13 cellular contexts compared by ENCODE assay signal in genomic region chr3:113166357-113166718, GRCh38. TPM values are rescaled to one million over a fixed set of nuclear protein-coding genes. Genes with fewer than 3 reads are reported as not detected.
DNase-seq lines count a peak whose midpoint lies in the region; ATAC-seq and TF ChIP-seq lines count a peak whose summit lies in the region.
"Had no signal": no experiment of that assay in that cellular context is flagged by ENCODE, and none has a peak within 500 bp of the region (broad histone marks: within the 10 kb centered on the region; RNA-seq: fewer than 3 reads in every experiment).

No MANE protein-coding gene starts in this region.

- H3K4me3 ChIP-seq in left ventricle myocardium inferior: no peak overlapping the region
- no peak overlapping the region for H3K4me3 ChIP-seq in neuronal stem cell (ENCODE audit: low read length in 2 of 2)
- H3K4me3 ChIP-seq in urinary bladder (ENCODE audit: low read depth, low read length): no peak overlapping the region
- H3K4me3 ChIP-seq in aorta (ENCODE audit: low read length in 2 of 2): no peak overlapping the region
- H3K4me3 ChIP-seq: pancreas had no signal

- H2BK120ac ChIP-seq in neuronal stem cell (ENCODE audit: low read depth, low read length): no peak overlapping the region

- H3K4me1 ChIP-seq in left ventricle myocardium inferior: peaks cover 15% of the 10 kb centered on the region
- H3K4me1 ChIP-seq in neuronal stem cell (ENCODE audit: control insufficient read depth in 2 of 2, insufficient read depth in 1 of 2, low read depth in 1 of 2, low read length in 2 of 2): peaks cover 22 to 25% of the 10 kb centered on the region in 2 donors
- H3K4me1 ChIP-seq in urinary bladder (ENCODE audit: insufficient read depth): no peaks in the 10 kb centered on the region
- H3K4me1 ChIP-seq in aorta (ENCODE audit: control insufficient read depth in 1 of 2, insufficient read depth in 2 of 2, low read length in 2 of 2): peaks cover 0 to 6% of the 10 kb centered on the region in 2 donors
- H3K4me1 ChIP-seq: Caco-2, pancreas had no signal

- intact Hi-C loops in left ventricle myocardium inferior (cut with micrococcal nuclease) (no loop called here), aorta (cut with DNase I) (loop anchor here in 1 of 2 donors (5.0 kb wide), 1 partner anchor 46 kb away; the partner anchor contains the start of gene BOC)

- no peak overlapping the region for H4K91ac ChIP-seq in neuronal stem cell (ENCODE audit: low read depth, low read length, poor library complexity)

- no peak overlapping the region for H3K23ac ChIP-seq in neuronal stem cell (ENCODE audit: low read depth, low read length, poor library complexity)

- no peak overlapping the region for H2BK5ac ChIP-seq in neuronal stem cell (ENCODE audit: low read length)

- no peak overlapping the region for H2AK5ac ChIP-seq in neuronal stem cell (ENCODE audit: low read depth, low read length)

- no CpG with 5 or more reads among the region's 1 CpG for WGBS in neuronal stem cell (ENCODE audit: extremely low coverage in 2 of 2, insufficient read length in 2 of 2, insufficient replicate concordance in 1 of 2), 2 donors
- 90% methylated on average over 1 of the region's 1 CpG for WGBS in urinary bladder
- 69 to 74% methylated on average over 1 of the region's 1 CpG for WGBS in aorta, 2 donors

- H3K9me3 ChIP-seq in left ventricle myocardium inferior (replicated peaks) (no peaks in the 10 kb centered on the region), neuronal stem cell (replicated peaks in 1 of 2; ENCODE audit: control insufficient read depth in 2 of 2, insufficient read depth in 1 of 2, low read depth in 1 of 2, low read length in 2 of 2) (no peaks in the 10 kb centered on the region), aorta (ENCODE audit: control insufficient read depth, low read length) (no peaks in the 10 kb centered on the region)
- H3K9me3 ChIP-seq: Caco-2, pancreas had no signal

- TF ChIP-seq CTCF in VCaP (conservative IDR thresholded peaks at IDR 0.05) (no peak), left ventricle myocardium inferior (IDR thresholded peaks at IDR 0.05; ENCODE audit: borderline replicate concordance) (no peak)

- DNase-seq in left ventricle myocardium inferior (no peak), neuronal stem cell (ENCODE audit: low spot score) (no peak), NCI-H128 (lab: John Stamatoyannopoulos, UW; ENCODE audit: unreplicated experiment) (no peak), aorta (no peak)
- DNase-seq: activated naive CD8-positive, alpha-beta T cell treated with anti-CD3 and anti-CD28 coated beads, Interleukin-2, amount 10 ng/mL, durations not matched to agents 7 days and 5 days; dermis blood vessel endothelial cell; foreskin melanocyte; pancreas; stimulated activated naive CD8-positive, alpha-beta T cell treated with anti-CD3 and anti-CD28 coated beads, Interleukin-15, amount 100 ng/mL, for 72 hours had no signal

- H3K27ac ChIP-seq in VCaP (peak overlapping the region; percentile 73), left ventricle myocardium inferior (replicated peaks) (peak overlapping the region; percentile 61), neuronal stem cell (replicated peaks; ENCODE audit: low read length) (peak overlapping the region; percentile 75), urinary bladder (ENCODE audit: low read depth) (peak overlapping the region; percentile 26), aorta (ENCODE audit: low read depth in 1 of 2, low read length in 2 of 2) (peak overlapping the region in 1 of 2 donors; percentile 6)

- no peaks in the 10 kb centered on the region for H3K79me1 ChIP-seq in neuronal stem cell (ENCODE audit: low read depth, low read length)

- no peak overlapping the region for H4K8ac ChIP-seq in neuronal stem cell (ENCODE audit: low read depth, low read length)

- no peak overlapping the region for H3K9ac ChIP-seq in neuronal stem cell (ENCODE audit: low read depth, low read length, poor library complexity)

- H3K18ac ChIP-seq in neuronal stem cell (ENCODE audit: low read length): no peak overlapping the region

- no peak overlapping the region for H3K4ac ChIP-seq in neuronal stem cell (ENCODE audit: low read length)

- H3K27me3 ChIP-seq in left ventricle myocardium inferior (ENCODE audit: low read depth) (no peaks in the 10 kb centered on the region), neuronal stem cell (ENCODE audit: control insufficient read depth in 3 of 3, insufficient read depth in 3 of 3, low read depth in 1 of 3, low read length in 3 of 3) (no peaks in the 10 kb centered on the region), aorta (ENCODE audit: control insufficient read depth in 1 of 2, insufficient read depth in 2 of 2, low read length in 1 of 2) (no peaks in the 10 kb centered on the region)
- H3K27me3 ChIP-seq: pancreas had no signal

- ATAC-seq in GM19035 (IDR thresholded peaks at IDR 0.05; ENCODE audit: unreplicated experiment) (no peak), aorta (ENCODE audit: low FRiP score) (no peak)
- ATAC-seq: stimulated activated naive CD8-positive, alpha-beta T cell treated with anti-CD3 and anti-CD28 coated beads, Interleukin-15, amount 100 ng/mL, for 72 hours had no signal

- no peak overlapping the region for H3K4me2 ChIP-seq in neuronal stem cell (ENCODE audit: insufficient read depth, low read length, poor library complexity, severe bottlenecking)

- H2AFZ ChIP-seq in neuronal stem cell (ENCODE audit: low read length): peak overlapping the region; percentile 82

- H3K36me3 ChIP-seq in left ventricle myocardium inferior (no peaks in the 10 kb centered on the region), neuronal stem cell (replicated peaks in 1 of 2; ENCODE audit: control insufficient read depth in 2 of 2, insufficient read depth in 2 of 2, low read length in 2 of 2) (no peaks in the 10 kb centered on the region), urinary bladder (ENCODE audit: insufficient read depth) (no peaks in the 10 kb centered on the region), aorta (ENCODE audit: control insufficient read depth in 1 of 2, insufficient read depth in 2 of 2, low read length in 1 of 2) (no peaks in the 10 kb centered on the region)
- H3K36me3 ChIP-seq: pancreas had no signal

- H3K14ac ChIP-seq in neuronal stem cell (ENCODE audit: low read length): no peak overlapping the region

- H2BK12ac ChIP-seq in neuronal stem cell (ENCODE audit: low read length): no peak overlapping the region

- H2BK15ac ChIP-seq in neuronal stem cell (ENCODE audit: low read length): no peak overlapping the region

RNA-seq across cellular contexts. Expression of gene BOC, which starts 45.0 kb away (rescaled TPM):
- total RNA-seq in left ventricle myocardium inferior: 6.7 TPM
- 180 TPM for polyA plus RNA-seq in neuronal stem cell (2013, experiment 1 of 2)
- polyA plus RNA-seq in neuronal stem cell (2013, experiment 2 of 2): 180 TPM
- 53.0 TPM for total RNA-seq in urinary bladder
- 73.3 TPM for polyA plus RNA-seq in urinary bladder
- 100 to 1,000 TPM in 1 of 2 donors, 10 to 100 TPM in 1; 45.1 to 164 TPM for total RNA-seq in aorta
- 1 to 10 TPM; 6.6 to 8.5 TPM for polyA plus RNA-seq in aorta
- total RNA-seq: activated naive CD8-positive, alpha-beta T cell treated with anti-CD3 and anti-CD28 coated beads, Interleukin-2, amount 10 ng/mL, durations not matched to agents 7 days and 5 days had no signal
